In genomic region chr4:808860-809570, GRCh38 we compare ENCODE assay signal across 14 cellular contexts.
"Had no signal": no experiment of that assay in that cellular context is flagged by ENCODE, and none has a peak within 500 bp of the region (broad histone marks: within the 10 kb centered on the region; RNA-seq: fewer than 3 reads in every experiment).

No MANE protein-coding gene starts in this region.

- H3K27ac ChIP-seq: left lung, thoracic aorta had no signal

- H3K4me3 ChIP-seq: left lung, thoracic aorta had no signal

- H3K4me3 Mint-ChIP-seq: activated naive CD8-positive, alpha-beta T cell treated with anti-CD3 and anti-CD28 coated beads for 36 hours; activated T-cell treated with anti-CD3 and anti-CD28 coated beads, Interleukin-2, amount 50 U/mL, for 4 hours; stimulated activated naive CD8-positive, alpha-beta T cell treated with anti-CD3 and anti-CD28 coated beads, Interleukin-15, Interleukin-2, amounts not matched to agents 100 ng/mL and 50 ng/mL, for 24 hours had no signal

- H3K4me1 ChIP-seq: left lung had no signal

- DNase-seq: activated CD4-positive, alpha-beta T cell treated with anti-CD3 and anti-CD28 coated beads for 1 hour; activated CD4-positive, alpha-beta T cell treated with anti-CD3 and anti-CD28 coated beads, Interleukin-2, amount 50 U/mL, for 48 hours; activated effector memory CD4-positive, alpha-beta T cell treated with anti-CD3 and anti-CD28 coated beads, Interleukin-2, amount 50 U/mL, for 16 hours; activated naive CD8-positive, alpha-beta T cell treated with anti-CD3 and anti-CD28 coated beads for 36 hours; activated T-cell treated with anti-CD3 and anti-CD28 coated beads, Interleukin-2, amount 50 U/mL, for 4 hours; foreskin melanocyte; head of caudate nucleus; left lung; stimulated activated CD4-positive, alpha-beta T cell treated with anti-CD3 and anti-CD28 coated beads, Interleukin-4, amount 100 ng/mL, for 1 hour; stimulated activated CD8-positive, alpha-beta memory T cell treated with anti-CD3 and anti-CD28 coated beads, Interleukin-4, amount 100 ng/mL, for 48 hours; SW 1271 had no signal

- H3K9me3 ChIP-seq: left lung, thoracic aorta had no signal

- H3K27ac Mint-ChIP-seq: activated naive CD8-positive, alpha-beta T cell treated with anti-CD3 and anti-CD28 coated beads for 36 hours; stimulated activated naive CD8-positive, alpha-beta T cell treated with anti-CD3 and anti-CD28 coated beads, Interleukin-15, Interleukin-2, amounts not matched to agents 100 ng/mL and 50 ng/mL, for 24 hours had no signal

- ATAC-seq: activated T-cell treated with anti-CD3 and anti-CD28 coated beads, Interleukin-2, amount 50 U/mL, for 4 hours; left lung had no signal

- FAIRE-seq: endothelial cell of umbilical vein had no signal

- H3K36me3 Mint-ChIP-seq: activated naive CD8-positive, alpha-beta T cell treated with anti-CD3 and anti-CD28 coated beads for 36 hours had no signal

- H3K4me1 Mint-ChIP-seq: activated naive CD8-positive, alpha-beta T cell treated with anti-CD3 and anti-CD28 coated beads for 36 hours had no signal

- H3K36me3 ChIP-seq: left lung, thoracic aorta had no signal
